In the genomic region with DNA sequence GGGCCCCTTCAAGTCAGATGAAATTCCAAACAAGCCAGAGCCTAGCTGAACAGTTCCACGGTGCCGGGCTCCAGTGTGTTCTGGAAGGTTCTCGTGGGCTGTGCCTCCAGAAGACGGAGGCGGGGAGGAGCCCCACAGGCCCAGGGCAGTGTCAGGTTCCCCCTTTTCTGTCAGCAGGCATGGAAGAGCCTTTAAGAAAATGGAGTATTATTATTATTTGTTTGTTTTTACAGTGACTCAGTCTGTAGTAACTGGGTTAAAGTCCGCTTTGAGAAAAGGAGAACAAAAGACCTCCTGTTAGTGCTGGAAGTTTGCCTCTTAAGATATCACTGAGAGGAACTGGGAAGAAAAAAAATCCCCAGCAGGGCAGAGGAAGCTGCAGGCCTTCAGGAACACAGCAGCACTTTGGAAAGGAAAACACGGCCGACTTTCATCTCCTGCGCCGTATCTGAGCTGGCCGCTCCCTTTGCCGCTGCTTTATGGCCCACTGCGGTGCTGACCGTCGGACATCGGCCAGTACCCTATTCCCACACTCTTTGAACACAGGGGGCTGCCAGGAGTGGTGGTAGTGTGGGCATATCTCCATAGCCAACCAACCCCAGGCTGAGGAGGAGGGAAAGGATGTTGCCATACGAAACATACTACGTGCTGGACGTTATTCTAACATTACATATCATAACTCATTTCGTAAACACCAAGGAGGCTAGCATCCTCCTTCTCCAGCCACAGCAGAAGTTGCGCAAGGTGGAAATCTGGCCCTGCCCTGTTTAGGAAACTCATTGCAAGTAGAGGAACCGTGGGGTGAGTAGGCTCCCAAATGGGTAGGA, we compare ENCODE assay signal across 1 cellular context.
TF ChIP-seq lines count a peak whose summit lies in the region.

No MANE protein-coding gene starts in this region.

TF ChIP-seq in HepG2, 621 proteins besides CTCF, POLR2A, EP300 and RAD21 (continued from another document and continues in another):
- TF ChIP-seq, protein P1, sequence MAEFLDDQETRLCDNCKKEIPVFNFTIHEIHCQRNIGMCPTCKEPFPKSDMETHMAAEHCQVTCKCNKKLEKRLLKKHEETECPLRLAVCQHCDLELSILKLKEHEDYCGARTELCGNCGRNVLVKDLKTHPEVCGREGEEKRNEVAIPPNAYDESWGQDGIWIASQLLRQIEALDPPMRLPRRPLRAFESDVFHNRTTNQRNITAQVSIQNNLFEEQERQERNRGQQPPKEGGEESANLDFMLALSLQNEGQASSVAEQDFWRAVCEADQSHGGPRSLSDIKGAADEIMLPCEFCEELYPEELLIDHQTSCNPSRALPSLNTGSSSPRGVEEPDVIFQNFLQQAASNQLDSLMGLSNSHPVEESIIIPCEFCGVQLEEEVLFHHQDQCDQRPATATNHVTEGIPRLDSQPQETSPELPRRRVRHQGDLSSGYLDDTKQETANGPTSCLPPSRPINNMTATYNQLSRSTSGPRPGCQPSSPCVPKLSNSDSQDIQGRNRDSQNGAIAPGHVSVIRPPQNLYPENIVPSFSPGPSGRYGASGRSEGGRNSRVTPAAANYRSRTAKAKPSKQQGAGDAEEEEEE (CRISPR knock-in tag; IDR thresholded peaks at IDR 0.05; ENCODE audit: borderline replicate concordance) = no peak
- TF ChIP-seq ZNF317 (CRISPR knock-in tag; IDR thresholded peaks at IDR 0.05) = peak; percentile 65
- TF ChIP-seq ADNP (CRISPR knock-in tag; IDR thresholded peaks at IDR 0.05) = no peak
- no peak for TF ChIP-seq ZNF468 (CRISPR knock-in tag; IDR thresholded peaks at IDR 0.05)
- TF ChIP-seq KDM5A (IDR thresholded peaks at IDR 0.05; ENCODE audit: borderline replicate concordance, low read length) = no peak
- TF ChIP-seq ZBTB21 (CRISPR knock-in tag; IDR thresholded peaks at IDR 0.05) = no peak
- no peak for TF ChIP-seq ZNF30 (CRISPR knock-in tag; IDR thresholded peaks at IDR 0.05)
- TF ChIP-seq, protein P2, sequence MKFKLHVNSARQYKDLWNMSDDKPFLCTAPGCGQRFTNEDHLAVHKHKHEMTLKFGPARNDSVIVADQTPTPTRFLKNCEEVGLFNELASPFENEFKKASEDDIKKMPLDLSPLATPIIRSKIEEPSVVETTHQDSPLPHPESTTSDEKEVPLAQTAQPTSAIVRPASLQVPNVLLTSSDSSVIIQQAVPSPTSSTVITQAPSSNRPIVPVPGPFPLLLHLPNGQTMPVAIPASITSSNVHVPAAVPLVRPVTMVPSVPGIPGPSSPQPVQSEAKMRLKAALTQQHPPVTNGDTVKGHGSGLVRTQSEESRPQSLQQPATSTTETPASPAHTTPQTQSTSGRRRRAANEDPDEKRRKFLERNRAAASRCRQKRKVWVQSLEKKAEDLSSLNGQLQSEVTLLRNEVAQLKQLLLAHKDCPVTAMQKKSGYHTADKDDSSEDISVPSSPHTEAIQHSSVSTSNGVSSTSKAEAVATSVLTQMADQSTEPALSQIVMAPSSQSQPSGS (CRISPR knock-in tag; IDR thresholded peaks at IDR 0.05) = peak; percentile 27; the same call in 1 of the 2 replicates
- TF ChIP-seq ZNF33B (CRISPR knock-in tag; IDR thresholded peaks at IDR 0.05) = no peak
- TF ChIP-seq MTF1 (CRISPR knock-in tag; IDR thresholded peaks at IDR 0.05) = no peak
- TF ChIP-seq, protein P3, sequence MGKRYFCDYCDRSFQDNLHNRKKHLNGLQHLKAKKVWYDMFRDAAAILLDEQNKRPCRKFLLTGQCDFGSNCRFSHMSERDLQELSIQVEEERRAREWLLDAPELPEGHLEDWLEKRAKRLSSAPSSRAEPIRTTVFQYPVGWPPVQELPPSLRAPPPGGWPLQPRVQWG (CRISPR knock-in tag; IDR thresholded peaks at IDR 0.05; ENCODE audit: borderline replicate concordance, low read depth) = no peak
- TF ChIP-seq, protein P4, sequence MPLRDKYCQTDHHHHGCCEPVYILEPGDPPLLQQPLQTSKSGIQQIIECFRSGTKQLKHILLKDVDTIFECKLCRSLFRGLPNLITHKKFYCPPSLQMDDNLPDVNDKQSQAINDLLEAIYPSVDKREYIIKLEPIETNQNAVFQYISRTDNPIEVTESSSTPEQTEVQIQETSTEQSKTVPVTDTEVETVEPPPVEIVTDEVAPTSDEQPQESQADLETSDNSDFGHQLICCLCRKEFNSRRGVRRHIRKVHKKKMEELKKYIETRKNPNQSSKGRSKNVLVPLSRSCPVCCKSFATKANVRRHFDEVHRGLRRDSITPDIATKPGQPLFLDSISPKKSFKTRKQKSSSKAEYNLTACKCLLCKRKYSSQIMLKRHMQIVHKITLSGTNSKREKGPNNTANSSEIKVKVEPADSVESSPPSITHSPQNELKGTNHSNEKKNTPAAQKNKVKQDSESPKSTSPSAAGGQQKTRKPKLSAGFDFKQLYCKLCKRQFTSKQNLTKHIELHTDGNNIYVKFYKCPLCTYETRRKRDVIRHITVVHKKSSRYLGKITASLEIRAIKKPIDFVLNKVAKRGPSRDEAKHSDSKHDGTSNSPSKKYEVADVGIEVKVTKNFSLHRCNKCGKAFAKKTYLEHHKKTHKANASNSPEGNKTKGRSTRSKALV (CRISPR knock-in tag; IDR thresholded peaks at IDR 0.05) = no peak
- no peak for TF ChIP-seq ZNF839 (CRISPR knock-in tag; IDR thresholded peaks at IDR 0.05; ENCODE audit: borderline replicate concordance)
- no peak for TF ChIP-seq U2AF1 (optimal IDR thresholded peaks at IDR 0.05; ENCODE audit: low read depth, low read length)
- TF ChIP-seq, protein P5, sequence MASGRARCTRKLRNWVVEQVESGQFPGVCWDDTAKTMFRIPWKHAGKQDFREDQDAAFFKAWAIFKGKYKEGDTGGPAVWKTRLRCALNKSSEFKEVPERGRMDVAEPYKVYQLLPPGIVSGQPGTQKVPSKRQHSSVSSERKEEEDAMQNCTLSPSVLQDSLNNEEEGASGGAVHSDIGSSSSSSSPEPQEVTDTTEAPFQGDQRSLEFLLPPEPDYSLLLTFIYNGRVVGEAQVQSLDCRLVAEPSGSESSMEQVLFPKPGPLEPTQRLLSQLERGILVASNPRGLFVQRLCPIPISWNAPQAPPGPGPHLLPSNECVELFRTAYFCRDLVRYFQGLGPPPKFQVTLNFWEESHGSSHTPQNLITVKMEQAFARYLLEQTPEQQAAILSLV (CRISPR knock-in tag; IDR thresholded peaks at IDR 0.05; ENCODE audit: borderline replicate concordance) = no peak
- no peak for TF ChIP-seq ZNF562 (CRISPR knock-in tag; IDR thresholded peaks at IDR 0.05; ENCODE audit: borderline replicate concordance)
- 0 out of 2 replicates have a peak, but pooled peaks have one; percentile 22 for TF ChIP-seq KLF11 (CRISPR knock-in tag; IDR thresholded peaks at IDR 0.05)
- no peak for TF ChIP-seq ZNF816 (CRISPR knock-in tag; IDR thresholded peaks at IDR 0.05; ENCODE audit: borderline replicate concordance)
- no peak for TF ChIP-seq ZNF180 (CRISPR knock-in tag; IDR thresholded peaks at IDR 0.05; ENCODE audit: borderline replicate concordance, low read depth)
- TF ChIP-seq ZNF431 (CRISPR knock-in tag; IDR thresholded peaks at IDR 0.05; ENCODE audit: borderline replicate concordance, low read depth) = no peak
- TF ChIP-seq KAT8 (CRISPR knock-in tag; IDR thresholded peaks at IDR 0.05) = peak; percentile 51
- no peak for TF ChIP-seq RFXANK (CRISPR knock-in tag; IDR thresholded peaks at IDR 0.05)
- TF ChIP-seq, protein P6, sequence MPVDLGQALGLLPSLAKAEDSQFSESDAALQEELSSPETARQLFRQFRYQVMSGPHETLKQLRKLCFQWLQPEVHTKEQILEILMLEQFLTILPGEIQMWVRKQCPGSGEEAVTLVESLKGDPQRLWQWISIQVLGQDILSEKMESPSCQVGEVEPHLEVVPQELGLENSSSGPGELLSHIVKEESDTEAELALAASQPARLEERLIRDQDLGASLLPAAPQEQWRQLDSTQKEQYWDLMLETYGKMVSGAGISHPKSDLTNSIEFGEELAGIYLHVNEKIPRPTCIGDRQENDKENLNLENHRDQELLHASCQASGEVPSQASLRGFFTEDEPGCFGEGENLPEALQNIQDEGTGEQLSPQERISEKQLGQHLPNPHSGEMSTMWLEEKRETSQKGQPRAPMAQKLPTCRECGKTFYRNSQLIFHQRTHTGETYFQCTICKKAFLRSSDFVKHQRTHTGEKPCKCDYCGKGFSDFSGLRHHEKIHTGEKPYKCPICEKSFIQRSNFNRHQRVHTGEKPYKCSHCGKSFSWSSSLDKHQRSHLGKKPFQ (CRISPR knock-in tag; IDR thresholded peaks at IDR 0.05; ENCODE audit: insufficient replicate concordance) = no peak
- no peak for TF ChIP-seq TOE1 (CRISPR knock-in tag; IDR thresholded peaks at IDR 0.05)
- TF ChIP-seq, protein P7, sequence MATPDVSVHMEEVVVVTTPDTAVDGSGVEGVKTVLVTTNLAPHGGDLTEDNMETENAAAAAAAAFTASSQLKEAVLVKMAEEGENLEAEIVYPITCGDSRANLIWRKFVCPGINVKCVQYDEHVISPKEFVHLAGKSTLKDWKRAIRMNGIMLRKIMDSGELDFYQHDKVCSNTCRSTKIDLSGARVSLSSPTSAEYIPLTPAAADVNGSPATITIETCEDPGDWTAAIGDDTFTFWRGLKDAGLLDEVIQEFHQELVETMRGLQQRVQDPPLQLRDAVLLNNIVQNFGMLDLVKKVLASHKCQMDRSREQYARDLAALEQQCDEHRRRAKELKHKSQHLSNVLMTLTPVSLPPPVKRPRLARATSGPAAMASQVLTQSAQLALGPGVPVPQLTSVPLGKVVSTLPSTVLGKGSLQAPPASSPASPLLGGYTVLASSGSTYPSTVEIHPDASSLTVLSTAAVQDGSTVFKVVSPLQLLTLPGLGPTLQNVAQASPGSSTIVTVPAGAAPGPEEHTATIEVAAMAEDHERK (CRISPR knock-in tag; IDR thresholded peaks at IDR 0.05; ENCODE audit: low read depth) = no peak
- TF ChIP-seq, protein P8, sequence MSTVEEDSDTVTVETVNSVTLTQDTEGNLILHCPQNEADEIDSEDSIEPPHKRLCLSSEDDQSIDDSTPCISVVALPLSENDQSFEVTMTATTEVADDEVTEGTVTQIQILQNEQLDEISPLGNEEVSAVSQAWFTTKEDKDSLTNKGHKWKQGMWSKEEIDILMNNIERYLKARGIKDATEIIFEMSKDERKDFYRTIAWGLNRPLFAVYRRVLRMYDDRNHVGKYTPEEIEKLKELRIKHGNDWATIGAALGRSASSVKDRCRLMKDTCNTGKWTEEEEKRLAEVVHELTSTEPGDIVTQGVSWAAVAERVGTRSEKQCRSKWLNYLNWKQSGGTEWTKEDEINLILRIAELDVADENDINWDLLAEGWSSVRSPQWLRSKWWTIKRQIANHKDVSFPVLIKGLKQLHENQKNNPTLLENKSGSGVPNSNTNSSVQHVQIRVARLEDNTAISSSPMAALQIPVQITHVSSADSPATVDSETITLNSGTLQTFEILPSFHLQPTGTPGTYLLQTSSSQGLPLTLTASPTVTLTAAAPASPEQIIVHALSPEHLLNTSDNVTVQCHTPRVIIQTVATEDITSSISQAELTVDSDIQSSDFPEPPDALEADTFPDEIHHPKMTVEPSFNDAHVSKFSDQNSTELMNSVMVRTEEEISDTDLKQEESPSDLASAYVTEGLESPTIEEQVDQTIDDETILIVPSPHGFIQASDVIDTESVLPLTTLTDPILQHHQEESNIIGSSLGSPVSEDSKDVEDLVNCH (CRISPR knock-in tag; IDR thresholded peaks at IDR 0.05) = no peak
- TF ChIP-seq, protein P9, sequence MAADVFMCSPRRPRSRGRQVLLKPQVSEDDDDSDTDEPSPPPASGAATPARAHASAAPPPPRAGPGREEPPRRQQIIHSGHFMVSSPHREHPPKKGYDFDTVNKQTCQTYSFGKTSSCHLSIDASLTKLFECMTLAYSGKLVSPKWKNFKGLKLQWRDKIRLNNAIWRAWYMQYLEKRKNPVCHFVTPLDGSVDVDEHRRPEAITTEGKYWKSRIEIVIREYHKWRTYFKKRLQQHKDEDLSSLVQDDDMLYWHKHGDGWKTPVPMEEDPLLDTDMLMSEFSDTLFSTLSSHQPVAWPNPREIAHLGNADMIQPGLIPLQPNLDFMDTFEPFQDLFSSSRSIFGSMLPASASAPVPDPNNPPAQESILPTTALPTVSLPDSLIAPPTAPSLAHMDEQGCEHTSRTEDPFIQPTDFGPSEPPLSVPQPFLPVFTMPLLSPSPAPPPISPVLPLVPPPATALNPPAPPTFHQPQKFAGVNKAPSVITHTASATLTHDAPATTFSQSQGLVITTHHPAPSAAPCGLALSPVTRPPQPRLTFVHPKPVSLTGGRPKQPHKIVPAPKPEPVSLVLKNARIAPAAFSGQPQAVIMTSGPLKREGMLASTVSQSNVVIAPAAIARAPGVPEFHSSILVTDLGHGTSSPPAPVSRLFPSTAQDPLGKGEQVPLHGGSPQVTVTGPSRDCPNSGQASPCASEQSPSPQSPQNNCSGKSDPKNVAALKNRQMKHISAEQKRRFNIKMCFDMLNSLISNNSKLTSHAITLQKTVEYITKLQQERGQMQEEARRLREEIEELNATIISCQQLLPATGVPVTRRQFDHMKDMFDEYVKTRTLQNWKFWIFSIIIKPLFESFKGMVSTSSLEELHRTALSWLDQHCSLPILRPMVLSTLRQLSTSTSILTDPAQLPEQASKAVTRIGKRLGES (CRISPR knock-in tag; IDR thresholded peaks at IDR 0.05; ENCODE audit: borderline replicate concordance) = no peak
- TF ChIP-seq, protein P10, sequence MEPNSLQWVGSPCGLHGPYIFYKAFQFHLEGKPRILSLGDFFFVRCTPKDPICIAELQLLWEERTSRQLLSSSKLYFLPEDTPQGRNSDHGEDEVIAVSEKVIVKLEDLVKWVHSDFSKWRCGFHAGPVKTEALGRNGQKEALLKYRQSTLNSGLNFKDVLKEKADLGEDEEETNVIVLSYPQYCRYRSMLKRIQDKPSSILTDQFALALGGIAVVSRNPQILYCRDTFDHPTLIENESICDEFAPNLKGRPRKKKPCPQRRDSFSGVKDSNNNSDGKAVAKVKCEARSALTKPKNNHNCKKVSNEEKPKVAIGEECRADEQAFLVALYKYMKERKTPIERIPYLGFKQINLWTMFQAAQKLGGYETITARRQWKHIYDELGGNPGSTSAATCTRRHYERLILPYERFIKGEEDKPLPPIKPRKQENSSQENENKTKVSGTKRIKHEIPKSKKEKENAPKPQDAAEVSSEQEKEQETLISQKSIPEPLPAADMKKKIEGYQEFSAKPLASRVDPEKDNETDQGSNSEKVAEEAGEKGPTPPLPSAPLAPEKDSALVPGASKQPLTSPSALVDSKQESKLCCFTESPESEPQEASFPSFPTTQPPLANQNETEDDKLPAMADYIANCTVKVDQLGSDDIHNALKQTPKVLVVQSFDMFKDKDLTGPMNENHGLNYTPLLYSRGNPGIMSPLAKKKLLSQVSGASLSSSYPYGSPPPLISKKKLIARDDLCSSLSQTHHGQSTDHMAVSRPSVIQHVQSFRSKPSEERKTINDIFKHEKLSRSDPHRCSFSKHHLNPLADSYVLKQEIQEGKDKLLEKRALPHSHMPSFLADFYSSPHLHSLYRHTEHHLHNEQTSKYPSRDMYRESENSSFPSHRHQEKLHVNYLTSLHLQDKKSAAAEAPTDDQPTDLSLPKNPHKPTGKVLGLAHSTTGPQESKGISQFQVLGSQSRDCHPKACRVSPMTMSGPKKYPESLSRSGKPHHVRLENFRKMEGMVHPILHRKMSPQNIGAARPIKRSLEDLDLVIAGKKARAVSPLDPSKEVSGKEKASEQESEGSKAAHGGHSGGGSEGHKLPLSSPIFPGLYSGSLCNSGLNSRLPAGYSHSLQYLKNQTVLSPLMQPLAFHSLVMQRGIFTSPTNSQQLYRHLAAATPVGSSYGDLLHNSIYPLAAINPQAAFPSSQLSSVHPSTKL (CRISPR knock-in tag; IDR thresholded peaks at IDR 0.05) = peak; percentile 70
- TF ChIP-seq ZSCAN31 (CRISPR knock-in tag; IDR thresholded peaks at IDR 0.05; ENCODE audit: low read depth) = no peak
- TF ChIP-seq, protein P11, sequence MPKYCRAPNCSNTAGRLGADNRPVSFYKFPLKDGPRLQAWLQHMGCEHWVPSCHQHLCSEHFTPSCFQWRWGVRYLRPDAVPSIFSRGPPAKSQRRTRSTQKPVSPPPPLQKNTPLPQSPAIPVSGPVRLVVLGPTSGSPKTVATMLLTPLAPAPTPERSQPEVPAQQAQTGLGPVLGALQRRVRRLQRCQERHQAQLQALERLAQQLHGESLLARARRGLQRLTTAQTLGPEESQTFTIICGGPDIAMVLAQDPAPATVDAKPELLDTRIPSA (CRISPR knock-in tag; IDR thresholded peaks at IDR 0.05; ENCODE audit: borderline replicate concordance) = no peak
